ENCODE assay signal across 5 cellular contexts in the genomic region with DNA sequence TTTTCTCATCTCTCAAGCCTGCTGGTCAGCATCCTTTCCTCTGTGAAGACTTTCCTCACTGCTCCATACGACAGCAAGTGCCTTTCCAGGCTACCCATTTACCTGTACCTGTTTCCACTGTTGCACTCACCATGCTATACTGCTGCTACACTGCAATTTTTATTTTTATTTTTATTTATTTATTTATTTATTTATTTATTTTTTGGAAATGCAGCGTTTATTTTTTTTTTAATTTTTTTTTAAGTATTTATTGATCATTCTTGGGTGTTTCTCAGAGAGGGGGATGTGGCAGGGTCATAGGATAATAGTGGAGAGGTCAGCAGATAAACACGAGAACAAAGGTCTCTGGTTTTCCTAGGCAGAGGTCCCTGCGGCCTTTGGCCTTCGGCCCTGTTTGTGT.
DNase-seq lines count a peak whose midpoint lies in the region; ATAC-seq and TF ChIP-seq lines count a peak whose summit lies in the region.
"Not testable (repeated sequence)": the region's sequence is repeated elsewhere in the genome, so short reads cannot be mapped to it uniquely, and the experiment has no call there.

No MANE protein-coding gene starts in this region.

- not testable (repeated sequence) for H3K4me3 Mint-ChIP-seq in activated CD4-positive, alpha-beta T cell treated with anti-CD3 and anti-CD28 coated beads for 36 hours; activated naive CD4-positive, alpha-beta T cell treated with anti-CD3 and anti-CD28 coated beads, Interleukin-2, amount 50 U/mL, for 24 hours; nephron progenitor cell
- H3K4me3 Mint-ChIP-seq in glutamatergic neuron (ENCODE audit: unreplicated experiment) (peak overlapping the region; percentile 2), neural crest cell (peak overlapping the region; percentile 45)

- not testable (repeated sequence) for H3K36me3 Mint-ChIP-seq in activated CD4-positive, alpha-beta T cell treated with anti-CD3 and anti-CD28 coated beads for 36 hours (ENCODE audit: low read depth); activated naive CD4-positive, alpha-beta T cell treated with anti-CD3 and anti-CD28 coated beads, Interleukin-2, amount 50 U/mL, for 24 hours; glutamatergic neuron (ENCODE audit: unreplicated experiment)
- H3K36me3 Mint-ChIP-seq in nephron progenitor cell (ENCODE audit: low read depth) (peaks cover 51% of the 10 kb centered on the region), neural crest cell (ENCODE audit: low read depth) (peaks cover 12% of the 10 kb centered on the region)

- intact Hi-C loops in activated CD4-positive, alpha-beta T cell treated with anti-CD3 and anti-CD28 coated beads for 36 hours (cut with DNase I, micrococcal nuclease): not testable (repeated sequence)

- not testable (repeated sequence) for ATAC-seq in activated CD4-positive, alpha-beta T cell treated with anti-CD3 and anti-CD28 coated beads for 36 hours

- not testable (repeated sequence) for DNase-seq in activated CD4-positive, alpha-beta T cell treated with anti-CD3 and anti-CD28 coated beads for 36 hours; nephron progenitor cell; neural crest cell (ENCODE audit: low read depth, low spot score)
- peak; percentile 33 for DNase-seq in glutamatergic neuron

- not testable (repeated sequence) for H3K27me3 Mint-ChIP-seq in activated CD4-positive, alpha-beta T cell treated with anti-CD3 and anti-CD28 coated beads for 36 hours; activated naive CD4-positive, alpha-beta T cell treated with anti-CD3 and anti-CD28 coated beads, Interleukin-2, amount 50 U/mL, for 24 hours; glutamatergic neuron (ENCODE audit: unreplicated experiment); nephron progenitor cell (ENCODE audit: low read depth, poor library complexity); neural crest cell (ENCODE audit: low read depth)

- TF ChIP-seq CTCF in glutamatergic neuron (IDR thresholded peaks at IDR 0.05; ENCODE audit: partially characterized antibody, unreplicated experiment); nephron progenitor cell (IDR thresholded peaks at IDR 0.05); neural crest cell (conservative IDR thresholded peaks at IDR 0.05): not testable (repeated sequence)

- CTCF ChIA-PET in activated CD4-positive, alpha-beta T cell treated with anti-CD3 and anti-CD28 coated beads for 36 hours (lab: Charles Lee): interaction anchor here (0.6 kb wide), 1 partner anchor 164 kb away, joined by 3 read pairs; no protein-coding TSS in a partner anchor

- H3K4me1 Mint-ChIP-seq in activated CD4-positive, alpha-beta T cell treated with anti-CD3 and anti-CD28 coated beads for 36 hours; activated naive CD4-positive, alpha-beta T cell treated with anti-CD3 and anti-CD28 coated beads, Interleukin-2, amount 50 U/mL, for 24 hours; nephron progenitor cell: not testable (repeated sequence)
- H3K4me1 Mint-ChIP-seq in glutamatergic neuron (ENCODE audit: low read depth, unreplicated experiment) (peaks cover 26% of the 10 kb centered on the region), neural crest cell (peaks cover 41% of the 10 kb centered on the region)

- POLR2A ChIA-PET in activated CD4-positive, alpha-beta T cell treated with anti-CD3 and anti-CD28 coated beads for 36 hours (lab: Charles Lee): not testable (repeated sequence)

- peak overlapping the region; percentile 3 for H3K27ac Mint-ChIP-seq in activated CD4-positive, alpha-beta T cell treated with anti-CD3 and anti-CD28 coated beads for 36 hours
- H3K27ac Mint-ChIP-seq in activated naive CD4-positive, alpha-beta T cell treated with anti-CD3 and anti-CD28 coated beads, Interleukin-2, amount 50 U/mL, for 24 hours: peak overlapping the region; percentile 4
- H3K27ac Mint-ChIP-seq in glutamatergic neuron (ENCODE audit: unreplicated experiment) (peak overlapping the region; percentile 85), nephron progenitor cell (peak overlapping the region; percentile 26)
- H3K27ac Mint-ChIP-seq in neural crest cell (ENCODE audit: unreplicated experiment): not testable (repeated sequence)

- H3K9me3 Mint-ChIP-seq in activated CD4-positive, alpha-beta T cell treated with anti-CD3 and anti-CD28 coated beads for 36 hours (ENCODE audit: low read depth); activated naive CD4-positive, alpha-beta T cell treated with anti-CD3 and anti-CD28 coated beads, Interleukin-2, amount 50 U/mL, for 24 hours; neural crest cell: not testable (repeated sequence)
- peaks cover 10% of the 10 kb centered on the region for H3K9me3 Mint-ChIP-seq in glutamatergic neuron (ENCODE audit: unreplicated experiment)
- H3K9me3 Mint-ChIP-seq in nephron progenitor cell: peaks cover 27% of the 10 kb centered on the region
